Comparison of ENCODE assay signal across 8 cellular contexts in the genomic region with DNA sequence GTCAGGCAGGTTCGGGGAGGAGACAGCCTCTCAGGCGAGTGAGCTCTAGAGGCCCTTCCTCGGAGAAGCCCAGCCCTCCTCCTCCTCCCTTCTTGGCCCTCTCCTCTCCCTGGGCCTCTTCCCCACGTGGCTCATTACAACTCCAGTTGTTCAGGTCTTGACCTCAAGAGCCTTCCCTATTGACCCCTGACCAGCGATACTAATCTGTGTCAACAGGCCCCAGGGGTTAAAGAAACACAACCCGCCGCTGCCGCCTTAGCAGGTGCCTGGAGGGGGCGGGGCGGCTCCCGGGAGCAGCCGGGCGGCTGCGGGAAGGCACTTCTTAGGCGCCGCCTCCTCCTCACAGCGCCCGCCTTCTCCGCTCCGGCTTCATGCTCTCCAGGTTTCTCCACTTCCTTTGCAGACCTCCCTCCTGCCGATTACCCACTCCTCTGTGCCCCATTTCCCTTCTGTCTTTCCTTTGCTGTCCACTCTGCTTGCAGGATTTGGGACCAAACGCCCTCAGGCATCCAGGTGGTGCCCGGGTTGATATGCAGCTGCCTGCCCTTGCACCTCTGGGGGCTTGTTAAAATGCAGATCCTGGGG. TPM values are rescaled to one million over a fixed set of nuclear protein-coding genes. Genes with fewer than 3 reads are reported as not detected.
DNase-seq lines count a peak whose midpoint lies in the region; ATAC-seq, FAIRE-seq and TF ChIP-seq lines count a peak whose summit lies in the region.

No MANE protein-coding gene starts in this region.

- no peaks in the 10 kb centered on the region for H3K36me3 Mint-ChIP-seq in activated naive CD8-positive, alpha-beta T cell treated with anti-CD3 and anti-CD28 coated beads, Interleukin-2, amount 50 U/mL, for 24 hours (ENCODE audit: low read depth)

- no peak overlapping the region for H3K27ac Mint-ChIP-seq in activated naive CD8-positive, alpha-beta T cell treated with anti-CD3 and anti-CD28 coated beads, Interleukin-2, amount 50 U/mL, for 24 hours

- no peak for TF ChIP-seq POLR2A in GM12891 (IDR thresholded peaks at IDR 0.05; ENCODE audit: low read depth, low read length)

- H3K9ac ChIP-seq in ES-I3 (ENCODE audit: low read depth, low read length), result peak overlapping the region; percentile 12; the same call in 1 of the 2 replicates

- H3K4me1 ChIP-seq in ES-I3 (ENCODE audit: insufficient read depth, low read length), result peaks cover 43% of the 10 kb centered on the region

- no peak for FAIRE-seq in GM12891 (lab: Jason Lieb, UNC)

- H3K36me3 ChIP-seq in ES-I3 (ENCODE audit: insufficient read depth, low read length), result no peaks in the 10 kb centered on the region

- H3K9me3 Mint-ChIP-seq in activated naive CD8-positive, alpha-beta T cell treated with anti-CD3 and anti-CD28 coated beads, Interleukin-2, amount 50 U/mL, for 24 hours, result no peaks in the 10 kb centered on the region

- peaks cover 9% of the 10 kb centered on the region for H3K4me1 Mint-ChIP-seq in activated naive CD8-positive, alpha-beta T cell treated with anti-CD3 and anti-CD28 coated beads, Interleukin-2, amount 50 U/mL, for 24 hours

- H3K4me3 Mint-ChIP-seq in activated naive CD8-positive, alpha-beta T cell treated with anti-CD3 and anti-CD28 coated beads, Interleukin-2, amount 50 U/mL, for 24 hours, result peak overlapping the region; percentile 25

- peak; percentile 73 for DNase-seq in NCI-H146 treated with DMSO at 0.1 percent for 48 hours (lab: John Stamatoyannopoulos, UW; ENCODE audit: unreplicated experiment)
- peak; percentile 48 for DNase-seq in activated naive CD8-positive, alpha-beta T cell treated with anti-CD3 and anti-CD28 coated beads, Interleukin-2, amount 50 U/mL, for 24 hours
- peak; percentile 90 for DNase-seq in iPS-NIHi7 (ENCODE audit: extremely low spot score)
- peak; percentile 47 for DNase-seq in stimulated activated CD8-positive, alpha-beta memory T cell treated with anti-CD3 and anti-CD28 coated beads, Interleukin-4, amount 100 ng/mL, for 48 hours
- no peak for DNase-seq in GM12891 (ENCODE audit: insufficient read length, low spot score)
- DNase-seq in NOMO-1 (lab: John Stamatoyannopoulos, UW; ENCODE audit: unreplicated experiment in 2 of 2), result no peak

- no peaks in the 10 kb centered on the region for H3K27me3 Mint-ChIP-seq in activated naive CD8-positive, alpha-beta T cell treated with anti-CD3 and anti-CD28 coated beads, Interleukin-2, amount 50 U/mL, for 24 hours

- no peaks in the 10 kb centered on the region for H3K9me3 ChIP-seq in ES-I3 (ENCODE audit: control insufficient read depth, insufficient read depth, low read length)

- ATAC-seq in activated naive CD8-positive, alpha-beta T cell treated with anti-CD3 and anti-CD28 coated beads, Interleukin-2, amount 50 U/mL, for 24 hours, result peak; percentile 42
- ATAC-seq in HG02610 (IDR thresholded peaks at IDR 0.05; ENCODE audit: unreplicated experiment), result no peak

TF ChIP-seq in GM12891, 5 proteins besides CTCF, POLR2A, EP300 and RAD21:
- TF ChIP-seq TAF1 (IDR thresholded peaks at IDR 0.05; ENCODE audit: low read depth, low read length), result no peak
- no peak for TF ChIP-seq POLR2AphosphoS5 (IDR thresholded peaks at IDR 0.05; ENCODE audit: low read depth, low read length)
- no peak for TF ChIP-seq SPI1 (IDR thresholded peaks at IDR 0.05; ENCODE audit: low read depth, low read length)
- TF ChIP-seq POU2F2 (IDR thresholded peaks at IDR 0.05; ENCODE audit: low read depth, low read length), result no peak
- no peak for TF ChIP-seq PAX5 (IDR thresholded peaks at IDR 0.05; ENCODE audit: insufficient read depth, low read length, severe bottlenecking)

RNA-seq across cellular contexts. Expression of gene LYL1, which starts 51.0 kb away (rescaled TPM):
- 5.6 TPM for polyA plus RNA-seq in GM12891 (2012; ENCODE audit: low read depth, missing spikeins)

RNA-seq across cellular contexts. Expression of gene NFIX, which starts 56.4 kb away (rescaled TPM):
- 0.30 TPM for polyA plus RNA-seq in GM12891 (2012; ENCODE audit: low read depth, missing spikeins)

Comparison
In these comparisons a context has a peak if more than half of its experiments do, and no peak if none do; other contexts are left out.
1. DNase-seq: peak in NCI-H146 treated with DMSO at 0.1 percent for 48 hours (single experiment), activated naive CD8-positive, alpha-beta T cell treated with anti-CD3 and anti-CD28 coated beads, Interleukin-2, amount 50 U/mL, for 24 hours (single experiment), iPS-NIHi7 (single experiment) and stimulated activated CD8-positive, alpha-beta memory T cell treated with anti-CD3 and anti-CD28 coated beads, Interleukin-4, amount 100 ng/mL, for 48 hours (single experiment); none in GM12891 (single experiment) and NOMO-1 (0 of 2).